Comparison of ENCODE assay signal across 1 cellular context in genomic region chr4:187174749-187175148, GRCh38.
TF ChIP-seq lines count a peak whose summit lies in the region.

No MANE protein-coding gene starts in this region.

TF ChIP-seq in HCT116, 20 proteins besides CTCF, POLR2A, EP300 and RAD21 (continued from another document):
- TF ChIP-seq REST (IDR thresholded peaks at IDR 0.05; ENCODE audit: low read depth) (no peak), CBX3 (IDR thresholded peaks at IDR 0.05; ENCODE audit: low read depth) (no peak), YY1 (IDR thresholded peaks at IDR 0.05; ENCODE audit: extremely low read depth, insufficient replicate concordance, low read depth, low read length) (no peak), FOSL1 (IDR thresholded peaks at IDR 0.05; ENCODE audit: low read depth) (no peak), MAX (IDR thresholded peaks at IDR 0.05) (no peak)
